8 cellular contexts compared by ENCODE assay signal in the genomic region with DNA sequence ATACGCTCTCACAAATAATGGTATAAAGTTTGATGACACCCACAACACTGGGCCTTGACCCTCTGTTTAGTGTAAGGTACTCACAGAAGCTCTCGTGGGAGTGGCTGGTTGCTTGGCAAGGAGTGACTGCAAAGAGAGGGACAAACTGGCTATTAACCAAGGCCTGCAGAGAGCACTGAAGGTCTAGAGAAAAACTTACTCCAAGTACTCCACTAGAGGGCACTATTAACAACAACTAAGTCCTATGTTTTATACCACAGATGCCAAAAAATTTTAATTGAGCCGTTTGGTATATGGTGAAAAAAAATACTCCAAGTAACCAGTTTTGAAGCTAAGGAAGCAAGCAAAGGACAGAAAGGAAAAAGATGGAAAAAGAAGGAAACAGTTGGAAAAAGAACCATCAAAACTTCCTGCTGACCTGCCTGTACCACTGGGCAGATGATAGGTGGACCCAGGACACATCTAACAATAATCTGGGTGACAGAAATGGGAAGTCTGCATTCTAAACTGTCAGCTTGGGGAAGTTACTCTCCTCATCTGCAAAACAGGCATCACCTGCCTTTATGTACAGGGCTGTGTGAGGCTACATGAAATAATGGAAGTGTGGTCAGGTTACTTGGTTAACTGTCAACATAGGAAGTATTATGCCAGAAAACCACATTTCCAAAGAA. TPM values are rescaled to one million over a fixed set of nuclear protein-coding genes. Genes with fewer than 3 reads are reported as not detected.
DNase-seq lines count a peak whose midpoint lies in the region; ATAC-seq and TF ChIP-seq lines count a peak whose summit lies in the region.

No MANE protein-coding gene starts in this region.

- no peak for TF ChIP-seq EP300 in stomach (IDR thresholded peaks at IDR 0.05)

- peaks cover 9 to 30% of the 10 kb centered on the region in 2 donors for H3K36me3 ChIP-seq in body of pancreas (replicated peaks in 1 of 2; ENCODE audit: insufficient read depth in 1 of 2, low read depth in 2 of 2)
- H3K36me3 ChIP-seq in iPS-20b (ENCODE audit: insufficient read depth, low read depth, low read length), result peaks cover 92% of the 10 kb centered on the region
- H3K36me3 ChIP-seq in stomach, result peaks cover 86 to 95% (median 93%) of the 10 kb centered on the region in 4 donors

- no peaks in the 10 kb centered on the region for H3K27me3 ChIP-seq in body of pancreas
- H3K27me3 ChIP-seq in iPS-20b (ENCODE audit: insufficient read depth, low read length), result no peaks in the 10 kb centered on the region
- no peaks in the 10 kb centered on the region for H3K27me3 ChIP-seq in stomach

- H3K9ac ChIP-seq in iPS-20b (ENCODE audit: low read depth, low read length), result no peak overlapping the region

- DNase-seq in DMS114 treated with DMSO at 0.1 percent for 48 hours (lab: John Stamatoyannopoulos, UW; ENCODE audit: unreplicated experiment) (peak; percentile 76), NCI-H748 (lab: John Stamatoyannopoulos, UW; ENCODE audit: unreplicated experiment) (peak; percentile 37), body of pancreas (peak; percentile 37 to 55 (median 46)), stomach (peak; percentile 37), activated gamma-delta T cell treated with Interleukin-2 at 50 U/mL for 16 hours (no peak)

- no peaks in the 10 kb centered on the region for H3K9me3 ChIP-seq in body of pancreas
- H3K9me3 ChIP-seq in iPS-20b (ENCODE audit: insufficient read depth, low read depth, low read length), result no peaks in the 10 kb centered on the region
- H3K9me3 ChIP-seq in stomach, result no peaks in the 10 kb centered on the region

- TF ChIP-seq CTCF in body of pancreas (IDR thresholded peaks at IDR 0.05), result peak in 6 of 7 experiments; percentile 53 to 74 (median 70)
- peak in 5 of 7 experiments; percentile 25 to 75 (median 57) for TF ChIP-seq CTCF in stomach (IDR thresholded peaks at IDR 0.05)

- no peak overlapping the region for H3K4me3 ChIP-seq in body of pancreas
- H3K4me3 ChIP-seq in iPS-20b (ENCODE audit: low read length), result no peak overlapping the region
- no peak overlapping the region for H3K4me3 ChIP-seq in stomach

- H3K27ac ChIP-seq in body of pancreas, result no peak overlapping the region
- peak overlapping the region; percentile 10 for H3K27ac ChIP-seq in iPS-20b (ENCODE audit: low read length)
- no peak overlapping the region for H3K27ac ChIP-seq in stomach

- 32 to 33% methylated on average over 3 of the region's 3 CpGs for WGBS in body of pancreas, 2 donors
- 15 to 29% (median 16%) methylated on average over 3 of the region's 3 CpGs for WGBS in stomach, 5 donors

- ATAC-seq in HG03354 (IDR thresholded peaks at IDR 0.05; ENCODE audit: poor library complexity, severe bottlenecking, unreplicated experiment) (peak; percentile 57), body of pancreas (peak; percentile 84), HG02588 (IDR thresholded peaks at IDR 0.05; ENCODE audit: unreplicated experiment) (no peak)

- TF ChIP-seq POLR2A in body of pancreas (IDR thresholded peaks at IDR 0.05), result no peak
- no peak for TF ChIP-seq POLR2A in stomach (IDR thresholded peaks at IDR 0.05)

- intact Hi-C loops in body of pancreas (cut with DNase I), result no loop called here
- intact Hi-C loops in stomach (cut with DNase I; ENCODE audit: low total_unique reads), result no loop called here

- H3K4me1 ChIP-seq in body of pancreas, result no peaks in the 10 kb centered on the region
- H3K4me1 ChIP-seq in iPS-20b (ENCODE audit: insufficient read depth, low read length), result peaks cover 6% of the 10 kb centered on the region
- H3K4me1 ChIP-seq in stomach, result peaks cover 12 to 44% (median 27%) of the 10 kb centered on the region in 4 donors

RNA-seq across cellular contexts. Expression of gene DYNC1LI2, which starts 23.2 kb away (rescaled TPM):
- total RNA-seq in body of pancreas (100 to 1,000 TPM in 1 of 2 donors, 10 to 100 TPM in 1; 87.3 to 109 TPM), stomach (100 to 1,000 TPM in 4 of 5 donors, 10 to 100 TPM in 1; 53.1 to 264 (median 211) TPM)
- 10 to 100 TPM; 34.5 to 67.4 (median 51.6) TPM for polyA plus RNA-seq in stomach

RNA-seq across cellular contexts. Expression of gene CMTM4, which starts 31.7 kb away (rescaled TPM):
- 10 to 100 TPM; 35.9 to 36.6 TPM for total RNA-seq in body of pancreas
- total RNA-seq in stomach, result 100 to 1,000 TPM in 3 of 5 donors, 10 to 100 TPM in 2; 10.5 to 244 (median 127) TPM
- polyA plus RNA-seq in stomach, result 10 to 100 TPM; 15.1 to 38.2 (median 24.1) TPM
